ENCODE assay signal across 8 cellular contexts in the genomic region with DNA sequence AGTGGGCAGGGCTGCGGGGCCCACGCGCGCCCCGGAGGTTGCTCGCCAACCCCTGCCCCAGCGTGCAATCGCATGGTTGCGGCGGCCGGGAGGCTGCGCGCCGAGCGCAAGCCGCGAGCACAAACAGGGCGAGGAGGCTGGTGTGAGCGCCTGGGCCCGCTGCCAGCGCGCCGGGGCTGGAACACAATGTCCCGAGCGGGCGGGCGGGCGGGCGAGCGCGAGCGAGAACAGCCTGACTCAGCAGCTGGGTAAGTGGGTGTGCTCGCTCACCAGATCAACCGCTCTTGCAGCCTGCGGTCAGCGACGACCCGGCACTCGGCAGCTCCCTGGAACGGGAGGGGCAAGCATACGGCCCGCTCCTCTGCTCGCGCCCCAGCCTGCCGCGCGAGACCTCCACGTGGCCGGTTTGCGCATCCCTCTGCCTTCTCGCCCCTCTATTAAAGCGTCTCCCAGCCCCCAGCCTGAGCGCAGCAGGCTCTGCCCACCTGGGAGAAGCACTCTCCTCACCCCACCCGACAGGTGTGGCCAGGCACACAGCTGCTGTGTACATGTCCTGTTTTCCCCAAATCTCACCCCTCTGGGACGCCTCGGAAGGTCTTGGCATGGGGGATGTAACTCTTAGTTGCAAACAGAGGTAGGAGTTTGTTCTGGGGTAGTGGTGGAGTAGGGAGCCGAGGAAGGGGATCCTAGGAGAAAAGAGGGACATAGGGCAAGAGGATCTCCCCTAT. TPM values are rescaled to one million over a fixed set of nuclear protein-coding genes. Genes with fewer than 3 reads are reported as not detected.
DNase-seq lines count a peak whose midpoint lies in the region; ATAC-seq and TF ChIP-seq lines count a peak whose summit lies in the region.

No MANE protein-coding gene starts in this region.

- no peaks in the 10 kb centered on the region for H3K79me2 ChIP-seq in DND-41 (ENCODE audit: insufficient read depth, low read length)
- no peaks in the 10 kb centered on the region for H3K79me2 ChIP-seq in osteoblast (ENCODE audit: insufficient read depth, low read length)

- WGBS in testis, 2 donors, result 0 to 11% methylated on average over 8 to 45 of the region's 57 CpGs

- H3K9me3 ChIP-seq in DND-41 (ENCODE audit: insufficient read depth, low read length, severe bottlenecking) (no peaks in the 10 kb centered on the region), osteoblast (ENCODE audit: low read depth, low read length) (no peaks in the 10 kb centered on the region), testis (no peaks in the 10 kb centered on the region)

- H3K4me3 Mint-ChIP-seq in activated naive CD8-positive, alpha-beta T cell, result peak overlapping the region; percentile 84
- peak overlapping the region; percentile 90 for H3K4me3 Mint-ChIP-seq in glutamatergic neuron (ENCODE audit: unreplicated experiment)

- H4K20me1 ChIP-seq in DND-41 (ENCODE audit: insufficient read depth, low read length) (peaks cover 42% of the 10 kb centered on the region), osteoblast (ENCODE audit: insufficient read depth, low read length) (no peaks in the 10 kb centered on the region)

- H3K4me2 ChIP-seq in DND-41 (ENCODE audit: insufficient read depth, low read length), result peak overlapping the region; percentile 96
- peak overlapping the region; percentile 94 for H3K4me2 ChIP-seq in osteoblast (ENCODE audit: insufficient read depth, low read length)

- no peak for TF ChIP-seq POLR2A in testis (IDR thresholded peaks at IDR 0.05)

- H3K9me3 Mint-ChIP-seq in activated naive CD8-positive, alpha-beta T cell (ENCODE audit: low read depth), result no peaks in the 10 kb centered on the region
- peaks cover 15% of the 10 kb centered on the region for H3K9me3 Mint-ChIP-seq in glutamatergic neuron (ENCODE audit: unreplicated experiment)

- H3K9ac ChIP-seq in DND-41 (ENCODE audit: low read depth, low read length), result peak overlapping the region; percentile 58

- peak; percentile 67 for ATAC-seq in DND-41 (ENCODE audit: insufficient read depth, low read depth)
- peak; percentile 58 for ATAC-seq in SK-N-SH treated with all-trans-retinoic acid at 6 μM for 48 hours

- H3K4me3 ChIP-seq in DND-41 (ENCODE audit: low read depth in 1 of 2, low read length in 2 of 2) (peak overlapping the region in 1 of 2 experiments; percentile 54; a peak in 2 of 4 replicates), osteoblast (ENCODE audit: insufficient read depth, low read length) (peak overlapping the region; percentile 76), testis (peak overlapping the region; percentile 47 to 58)

- H3K27me3 ChIP-seq in DND-41 (ENCODE audit: insufficient read depth, low read length, poor library complexity) (peaks cover 38% of the 10 kb centered on the region), osteoblast (ENCODE audit: insufficient read depth, low read length) (no peaks in the 10 kb centered on the region), testis (no peaks in the 10 kb centered on the region)

- intact Hi-C loops in testis (cut with DNase I; ENCODE audit: low total_unique reads), result loop anchor here (5.0 kb wide), 2 partner anchors 41 to 126 kb away; partner anchors contain the start of gene FKBP5

- H3K36me3 Mint-ChIP-seq in activated naive CD8-positive, alpha-beta T cell, result no peaks in the 10 kb centered on the region
- no peaks in the 10 kb centered on the region for H3K36me3 Mint-ChIP-seq in glutamatergic neuron (ENCODE audit: unreplicated experiment)

- DNase-seq in DND-41 (peak; percentile 93), H4 (ENCODE audit: low spot score) (peak; percentile 94), MV-4-11 (lab: John Stamatoyannopoulos, UW) (peak; percentile 92), glutamatergic neuron (peak; percentile 75), osteoblast (ENCODE audit: insufficient read length, low spot score, missing footprints) (peak; percentile 98), testis (peak; percentile 94)

- TF ChIP-seq CTCF in DND-41 (IDR thresholded peaks at IDR 0.05; ENCODE audit: borderline replicate concordance, extremely low read depth, low read length, poor library complexity, severe bottlenecking) (no peak), glutamatergic neuron (IDR thresholded peaks at IDR 0.05; ENCODE audit: partially characterized antibody, unreplicated experiment) (no peak), osteoblast (IDR thresholded peaks at IDR 0.05; ENCODE audit: extremely low read depth, low read depth, low read length) (no peak), testis (IDR thresholded peaks at IDR 0.05) (peak in 1 of 3 experiments; percentile 8)

- peak overlapping the region; percentile 95 for H3K27ac Mint-ChIP-seq in activated naive CD8-positive, alpha-beta T cell
- H3K27ac Mint-ChIP-seq in glutamatergic neuron (ENCODE audit: unreplicated experiment), result peak overlapping the region; percentile 87

- H3K4me1 ChIP-seq in DND-41 (ENCODE audit: insufficient read depth, low read length), result peaks cover 71% of the 10 kb centered on the region
- H3K4me1 ChIP-seq in osteoblast (ENCODE audit: insufficient read depth, low read length), result peaks cover 34% of the 10 kb centered on the region
- peaks cover 92% of the 10 kb centered on the region for H3K4me1 ChIP-seq in testis

- H3K27me3 Mint-ChIP-seq in activated naive CD8-positive, alpha-beta T cell, result no peaks in the 10 kb centered on the region
- peaks cover 6% of the 10 kb centered on the region for H3K27me3 Mint-ChIP-seq in glutamatergic neuron (ENCODE audit: unreplicated experiment)

- H3K4me1 Mint-ChIP-seq in activated naive CD8-positive, alpha-beta T cell (ENCODE audit: low read depth), result peaks cover 79% of the 10 kb centered on the region
- peaks cover 39% of the 10 kb centered on the region for H3K4me1 Mint-ChIP-seq in glutamatergic neuron (ENCODE audit: low read depth, unreplicated experiment)

- H2AFZ ChIP-seq in DND-41 (ENCODE audit: low read depth, low read length) (peak overlapping the region; percentile 72), osteoblast (ENCODE audit: low read length) (peak overlapping the region; percentile 87)

- H3K36me3 ChIP-seq in DND-41 (ENCODE audit: insufficient read depth, low read length) (no peaks in the 10 kb centered on the region), osteoblast (ENCODE audit: insufficient read depth, low read length) (no peaks in the 10 kb centered on the region), testis (ENCODE audit: low read depth, missing control alignments) (no peaks in the 10 kb centered on the region)

- H3K27ac ChIP-seq in DND-41 (ENCODE audit: low read length) (peak overlapping the region; percentile 79), osteoblast (ENCODE audit: low read depth, low read length) (peak overlapping the region; percentile 69), testis (peak overlapping the region; percentile 97 to 98)

TF ChIP-seq in SK-N-SH treated with all-trans-retinoic acid at 6 μM for 48 hours, 23 proteins besides CTCF, POLR2A, EP300 and RAD21:
- no peak for TF ChIP-seq ISL1 (CRISPR knock-in tag; IDR thresholded peaks at IDR 0.05)
- TF ChIP-seq TCF4 (CRISPR knock-in tag; IDR thresholded peaks at IDR 0.05; ENCODE audit: borderline replicate concordance), result no peak
- no peak for TF ChIP-seq SNAI2 (CRISPR knock-in tag; IDR thresholded peaks at IDR 0.05)
- TF ChIP-seq ZC3H10 (CRISPR knock-in tag; IDR thresholded peaks at IDR 0.05), result no peak
- TF ChIP-seq, protein P1, sequence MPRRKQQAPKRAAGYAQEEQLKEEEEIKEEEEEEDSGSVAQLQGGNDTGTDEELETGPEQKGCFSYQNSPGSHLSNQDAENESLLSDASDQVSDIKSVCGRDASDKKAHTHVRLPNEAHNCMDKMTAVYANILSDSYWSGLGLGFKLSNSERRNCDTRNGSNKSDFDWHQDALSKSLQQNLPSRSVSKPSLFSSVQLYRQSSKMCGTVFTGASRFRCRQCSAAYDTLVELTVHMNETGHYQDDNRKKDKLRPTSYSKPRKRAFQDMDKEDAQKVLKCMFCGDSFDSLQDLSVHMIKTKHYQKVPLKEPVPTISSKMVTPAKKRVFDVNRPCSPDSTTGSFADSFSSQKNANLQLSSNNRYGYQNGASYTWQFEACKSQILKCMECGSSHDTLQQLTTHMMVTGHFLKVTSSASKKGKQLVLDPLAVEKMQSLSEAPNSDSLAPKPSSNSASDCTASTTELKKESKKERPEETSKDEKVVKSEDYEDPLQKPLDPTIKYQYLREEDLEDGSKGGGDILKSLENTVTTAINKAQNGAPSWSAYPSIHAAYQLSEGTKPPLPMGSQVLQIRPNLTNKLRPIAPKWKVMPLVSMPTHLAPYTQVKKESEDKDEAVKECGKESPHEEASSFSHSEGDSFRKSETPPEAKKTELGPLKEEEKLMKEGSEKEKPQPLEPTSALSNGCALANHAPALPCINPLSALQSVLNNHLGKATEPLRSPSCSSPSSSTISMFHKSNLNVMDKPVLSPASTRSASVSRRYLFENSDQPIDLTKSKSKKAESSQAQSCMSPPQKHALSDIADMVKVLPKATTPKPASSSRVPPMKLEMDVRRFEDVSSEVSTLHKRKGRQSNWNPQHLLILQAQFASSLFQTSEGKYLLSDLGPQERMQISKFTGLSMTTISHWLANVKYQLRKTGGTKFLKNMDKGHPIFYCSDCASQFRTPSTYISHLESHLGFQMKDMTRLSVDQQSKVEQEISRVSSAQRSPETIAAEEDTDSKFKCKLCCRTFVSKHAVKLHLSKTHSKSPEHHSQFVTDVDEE (CRISPR knock-in tag; IDR thresholded peaks at IDR 0.05), result no peak
- no peak for TF ChIP-seq GLIS3 (CRISPR knock-in tag; IDR thresholded peaks at IDR 0.05)
- no peak for TF ChIP-seq ZNF8 (CRISPR knock-in tag; IDR thresholded peaks at IDR 0.05)
- TF ChIP-seq ZFP30 (CRISPR knock-in tag; IDR thresholded peaks at IDR 0.05), result no peak

RNA-seq across cellular contexts. Expression of gene ARMC12, which starts 8.7 kb away (rescaled TPM):
- total RNA-seq in H4 (2014; rRNA removed; shearing (Covaris generic)), result 0.33 TPM in 1 of 2 replicates, not detected in the other
- total RNA-seq in glutamatergic neuron (ENCODE audit: unreplicated experiment) (2.6 TPM), osteoblast (0.36 and 0.59 TPM in 2 replicates), testis (100 to 1,000 TPM in 1 of 2 donors, 10 to 100 TPM in 1; 46.8 to 104 TPM)
- polyA plus RNA-seq in testis (ENCODE audit: insufficient read depth, low read depth, low replicate concordance), result 84.9 TPM

RNA-seq across cellular contexts. Expression of gene FKBP5, which starts 39.4 kb away (rescaled TPM):
- 2.0 and 3.4 TPM in 2 replicates for total RNA-seq in H4 (2014; rRNA removed; shearing (Covaris generic))
- total RNA-seq in glutamatergic neuron (ENCODE audit: unreplicated experiment), result 10.6 TPM
- total RNA-seq in osteoblast, result 5.1 and 6.2 TPM in 2 replicates
- 100 to 1,000 TPM; 156 to 185 TPM for total RNA-seq in testis
- polyA plus RNA-seq in testis (ENCODE audit: insufficient read depth, low read depth, low replicate concordance), result 86.8 TPM

RNA-seq across cellular contexts. Expression of gene CLPSL2, which starts 48.3 kb away (rescaled TPM):
- 5.7 TPM in 1 of 2 replicates, not detected in the other for total RNA-seq in H4 (2014; rRNA removed; shearing (Covaris generic))
- not detected for total RNA-seq in glutamatergic neuron (ENCODE audit: unreplicated experiment)
- total RNA-seq in osteoblast, result not detected in 2 replicates
- total RNA-seq in testis, result not detected
- not detected for polyA plus RNA-seq in testis (ENCODE audit: insufficient read depth, low read depth, low replicate concordance)

RNA-seq across cellular contexts. Expression of gene CLPSL1, which starts 52.7 kb away (rescaled TPM):
- total RNA-seq in H4 (2014; rRNA removed; shearing (Covaris generic)), result not detected in 2 replicates
- not detected for total RNA-seq in glutamatergic neuron (ENCODE audit: unreplicated experiment)
- not detected in 2 replicates for total RNA-seq in osteoblast
- not detected for total RNA-seq in testis
- polyA plus RNA-seq in testis (ENCODE audit: insufficient read depth, low read depth, low replicate concordance), result not detected

Comparison
In these comparisons a context has a peak if more than half of its experiments do, and no peak if none do; other contexts are left out.
1. RNA of gene ARMC12, which starts 8.7 kb away (total RNA-seq): 46.8 to 104 TPM in testis; 2.6 TPM in glutamatergic neuron (single experiment), 0.36 to 0.59 TPM in osteoblast and 0.33 TPM in H4; every median in the first group is over 10 times any median in the second.
2. RNA of gene FKBP5, which starts 39.4 kb away (total RNA-seq): 156 to 185 TPM in testis; 10.6 TPM in glutamatergic neuron (single experiment), 5.1 to 6.2 TPM in osteoblast and 2.0 to 3.4 TPM in H4; every median in the first group is over 10 times any median in the second.
3. Peak in every context shown above with its lines, with median percentiles within 50 percentile points of each other: DNase-seq and H3K27ac ChIP-seq.